ENCODE assay signal across 1 cellular context in the genomic region with DNA sequence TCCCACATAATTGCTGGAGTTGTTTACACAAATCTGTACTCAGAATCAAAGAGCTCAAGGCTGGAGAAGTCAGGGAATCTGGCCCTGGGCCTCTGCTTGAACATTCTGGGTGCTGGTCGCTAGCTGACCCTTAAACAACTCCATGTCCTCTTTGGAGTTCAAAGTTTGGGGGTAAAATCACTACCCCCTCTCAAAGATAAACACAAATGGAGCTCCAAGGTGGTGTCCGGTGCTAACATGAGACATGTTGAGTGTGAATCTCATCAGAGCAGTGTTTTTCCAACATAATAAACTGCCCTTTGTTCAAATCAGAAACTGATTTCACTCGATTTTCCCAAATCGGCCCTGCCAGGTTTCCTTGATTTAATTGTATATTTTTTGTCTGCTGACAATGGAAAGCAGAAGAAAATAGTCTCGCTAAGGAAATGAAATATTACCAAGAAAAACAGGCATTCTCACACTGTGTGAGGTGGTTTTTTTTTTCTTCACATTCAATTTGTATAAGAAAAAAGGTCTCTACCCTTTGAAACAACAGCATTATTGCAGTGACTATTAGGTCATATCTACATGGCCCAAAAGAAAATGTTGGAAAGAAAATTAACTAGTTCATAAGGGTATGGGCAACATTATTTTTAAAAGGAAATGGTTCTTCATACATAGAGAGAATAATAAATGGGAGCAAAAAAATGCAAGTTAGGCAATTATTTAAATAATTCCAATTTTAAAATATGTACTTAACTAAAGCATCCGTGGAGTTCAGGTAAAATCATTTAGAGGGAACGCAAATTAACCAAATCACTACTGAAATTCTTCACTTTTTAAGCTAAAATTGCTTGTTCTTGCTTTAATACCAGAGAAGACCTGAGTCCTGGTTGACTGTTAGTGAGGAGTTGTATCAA.
TF ChIP-seq lines count a peak whose summit lies in the region.

No MANE protein-coding gene starts in this region.

TF ChIP-seq in HepG2, 621 proteins besides CTCF, POLR2A, EP300 and RAD21 (continued from another document and continues in another):
- TF ChIP-seq, protein P1, sequence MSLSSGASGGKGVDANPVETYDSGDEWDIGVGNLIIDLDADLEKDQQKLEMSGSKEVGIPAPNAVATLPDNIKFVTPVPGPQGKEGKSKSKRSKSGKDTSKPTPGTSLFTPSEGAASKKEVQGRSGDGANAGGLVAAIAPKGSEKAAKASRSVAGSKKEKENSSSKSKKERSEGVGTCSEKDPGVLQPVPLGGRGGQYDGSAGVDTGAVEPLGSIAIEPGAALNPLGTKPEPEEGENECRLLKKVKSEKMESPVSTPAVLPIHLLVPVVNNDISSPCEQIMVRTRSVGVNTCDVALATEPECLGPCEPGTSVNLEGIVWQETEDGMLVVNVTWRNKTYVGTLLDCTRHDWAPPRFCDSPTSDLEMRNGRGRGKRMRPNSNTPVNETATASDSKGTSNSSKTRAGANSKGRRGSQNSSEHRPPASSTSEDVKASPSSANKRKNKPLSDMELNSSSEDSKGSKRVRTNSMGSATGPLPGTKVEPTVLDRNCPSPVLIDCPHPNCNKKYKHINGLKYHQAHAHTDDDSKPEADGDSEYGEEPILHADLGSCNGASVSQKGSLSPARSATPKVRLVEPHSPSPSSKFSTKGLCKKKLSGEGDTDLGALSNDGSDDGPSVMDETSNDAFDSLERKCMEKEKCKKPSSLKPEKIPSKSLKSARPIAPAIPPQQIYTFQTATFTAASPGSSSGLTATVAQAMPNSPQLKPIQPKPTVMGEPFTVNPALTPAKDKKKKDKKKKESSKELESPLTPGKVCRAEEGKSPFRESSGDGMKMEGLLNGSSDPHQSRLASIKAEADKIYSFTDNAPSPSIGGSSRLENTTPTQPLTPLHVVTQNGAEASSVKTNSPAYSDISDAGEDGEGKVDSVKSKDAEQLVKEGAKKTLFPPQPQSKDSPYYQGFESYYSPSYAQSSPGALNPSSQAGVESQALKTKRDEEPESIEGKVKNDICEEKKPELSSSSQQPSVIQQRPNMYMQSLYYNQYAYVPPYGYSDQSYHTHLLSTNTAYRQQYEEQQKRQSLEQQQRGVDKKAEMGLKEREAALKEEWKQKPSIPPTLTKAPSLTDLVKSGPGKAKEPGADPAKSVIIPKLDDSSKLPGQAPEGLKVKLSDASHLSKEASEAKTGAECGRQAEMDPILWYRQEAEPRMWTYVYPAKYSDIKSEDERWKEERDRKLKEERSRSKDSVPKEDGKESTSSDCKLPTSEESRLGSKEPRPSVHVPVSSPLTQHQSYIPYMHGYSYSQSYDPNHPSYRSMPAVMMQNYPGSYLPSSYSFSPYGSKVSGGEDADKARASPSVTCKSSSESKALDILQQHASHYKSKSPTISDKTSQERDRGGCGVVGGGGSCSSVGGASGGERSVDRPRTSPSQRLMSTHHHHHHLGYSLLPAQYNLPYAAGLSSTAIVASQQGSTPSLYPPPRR (CRISPR knock-in tag; IDR thresholded peaks at IDR 0.05; ENCODE audit: borderline replicate concordance), result peak; percentile 83; the same call in 1 of the 2 replicates
- peak; percentile 44; the same call in 1 of the 2 replicates for TF ChIP-seq ETV5 (CRISPR knock-in tag; IDR thresholded peaks at IDR 0.05; ENCODE audit: borderline replicate concordance)
- TF ChIP-seq, protein P2, sequence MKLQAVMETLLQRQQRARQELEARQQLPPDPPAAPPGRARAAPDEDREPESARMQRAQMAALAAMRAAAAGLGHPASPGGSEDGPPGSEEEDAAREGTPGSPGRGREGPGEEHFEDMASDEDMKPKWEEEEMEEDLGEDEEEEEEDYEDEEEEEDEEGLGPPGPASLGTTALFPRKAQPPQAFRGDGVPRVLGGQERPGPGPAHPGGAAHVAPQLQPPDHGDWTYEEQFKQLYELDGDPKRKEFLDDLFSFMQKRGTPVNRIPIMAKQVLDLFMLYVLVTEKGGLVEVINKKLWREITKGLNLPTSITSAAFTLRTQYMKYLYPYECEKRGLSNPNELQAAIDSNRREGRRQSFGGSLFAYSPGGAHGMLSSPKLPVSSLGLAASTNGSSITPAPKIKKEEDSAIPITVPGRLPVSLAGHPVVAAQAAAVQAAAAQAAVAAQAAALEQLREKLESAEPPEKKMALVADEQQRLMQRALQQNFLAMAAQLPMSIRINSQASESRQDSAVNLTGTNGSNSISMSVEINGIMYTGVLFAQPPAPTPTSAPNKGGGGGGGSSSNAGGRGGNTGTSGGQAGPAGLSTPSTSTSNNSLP (IDR thresholded peaks at IDR 0.05; ENCODE audit: low read depth, low read length), result peak; percentile 37; the same call in 1 of the 2 replicates
- TF ChIP-seq ZNF75D (CRISPR knock-in tag; IDR thresholded peaks at IDR 0.05; ENCODE audit: borderline replicate concordance), result no peak
- TF ChIP-seq SAP130 (CRISPR knock-in tag; IDR thresholded peaks at IDR 0.05; ENCODE audit: low read depth), result peak; percentile 46; the same call in 1 of the 2 replicates
- peak; percentile 85 for TF ChIP-seq ZNF644 (CRISPR knock-in tag; IDR thresholded peaks at IDR 0.05; ENCODE audit: low read depth)
- TF ChIP-seq, protein P3, sequence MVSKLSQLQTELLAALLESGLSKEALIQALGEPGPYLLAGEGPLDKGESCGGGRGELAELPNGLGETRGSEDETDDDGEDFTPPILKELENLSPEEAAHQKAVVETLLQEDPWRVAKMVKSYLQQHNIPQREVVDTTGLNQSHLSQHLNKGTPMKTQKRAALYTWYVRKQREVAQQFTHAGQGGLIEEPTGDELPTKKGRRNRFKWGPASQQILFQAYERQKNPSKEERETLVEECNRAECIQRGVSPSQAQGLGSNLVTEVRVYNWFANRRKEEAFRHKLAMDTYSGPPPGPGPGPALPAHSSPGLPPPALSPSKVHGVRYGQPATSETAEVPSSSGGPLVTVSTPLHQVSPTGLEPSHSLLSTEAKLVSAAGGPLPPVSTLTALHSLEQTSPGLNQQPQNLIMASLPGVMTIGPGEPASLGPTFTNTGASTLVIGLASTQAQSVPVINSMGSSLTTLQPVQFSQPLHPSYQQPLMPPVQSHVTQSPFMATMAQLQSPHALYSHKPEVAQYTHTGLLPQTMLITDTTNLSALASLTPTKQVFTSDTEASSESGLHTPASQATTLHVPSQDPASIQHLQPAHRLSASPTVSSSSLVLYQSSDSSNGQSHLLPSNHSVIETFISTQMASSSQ (IDR thresholded peaks at IDR 0.05; ENCODE audit: low read depth), result peak; percentile 48
- TF ChIP-seq, protein P3 (CRISPR knock-in tag; IDR thresholded peaks at IDR 0.05; ENCODE audit: borderline replicate concordance), result peak; percentile 62; the same call in 1 of the 2 replicates
- no peak for TF ChIP-seq CENPT (CRISPR knock-in tag; IDR thresholded peaks at IDR 0.05; ENCODE audit: low read depth)
- peak; percentile 55; the same call in 1 of the 2 replicates for TF ChIP-seq MBD4 (IDR thresholded peaks at IDR 0.05; ENCODE audit: borderline replicate concordance, low read length)
- peak; percentile 49; the same call in 1 of the 2 replicates for TF ChIP-seq ZSCAN9 (CRISPR knock-in tag; IDR thresholded peaks at IDR 0.05; ENCODE audit: borderline replicate concordance)
- TF ChIP-seq TMF1 (CRISPR knock-in tag; IDR thresholded peaks at IDR 0.05; ENCODE audit: low read depth), result no peak
- TF ChIP-seq PITX1 (CRISPR knock-in tag; IDR thresholded peaks at IDR 0.05), result peak; percentile 52; the same call in 1 of the 2 replicates
- TF ChIP-seq, protein P4, sequence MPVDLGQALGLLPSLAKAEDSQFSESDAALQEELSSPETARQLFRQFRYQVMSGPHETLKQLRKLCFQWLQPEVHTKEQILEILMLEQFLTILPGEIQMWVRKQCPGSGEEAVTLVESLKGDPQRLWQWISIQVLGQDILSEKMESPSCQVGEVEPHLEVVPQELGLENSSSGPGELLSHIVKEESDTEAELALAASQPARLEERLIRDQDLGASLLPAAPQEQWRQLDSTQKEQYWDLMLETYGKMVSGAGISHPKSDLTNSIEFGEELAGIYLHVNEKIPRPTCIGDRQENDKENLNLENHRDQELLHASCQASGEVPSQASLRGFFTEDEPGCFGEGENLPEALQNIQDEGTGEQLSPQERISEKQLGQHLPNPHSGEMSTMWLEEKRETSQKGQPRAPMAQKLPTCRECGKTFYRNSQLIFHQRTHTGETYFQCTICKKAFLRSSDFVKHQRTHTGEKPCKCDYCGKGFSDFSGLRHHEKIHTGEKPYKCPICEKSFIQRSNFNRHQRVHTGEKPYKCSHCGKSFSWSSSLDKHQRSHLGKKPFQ (CRISPR knock-in tag; IDR thresholded peaks at IDR 0.05; ENCODE audit: insufficient replicate concordance), result peak; percentile 94
- peak; percentile 75 for TF ChIP-seq PPARG (CRISPR knock-in tag; conservative IDR thresholded peaks at IDR 0.05)
- TF ChIP-seq, protein P5, sequence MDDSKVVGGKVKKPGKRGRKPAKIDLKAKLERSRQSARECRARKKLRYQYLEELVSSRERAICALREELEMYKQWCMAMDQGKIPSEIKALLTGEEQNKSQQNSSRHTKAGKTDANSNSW (CRISPR knock-in tag; IDR thresholded peaks at IDR 0.05; ENCODE audit: borderline replicate concordance), result no peak
- peak; percentile 37; the same call in 1 of the 2 replicates for TF ChIP-seq STAG1 (CRISPR knock-in tag; IDR thresholded peaks at IDR 0.05)
- peak; percentile 74 for TF ChIP-seq ASH2L (IDR thresholded peaks at IDR 0.05; ENCODE audit: insufficient read length, low read depth, low read length)
- TF ChIP-seq, protein P6, sequence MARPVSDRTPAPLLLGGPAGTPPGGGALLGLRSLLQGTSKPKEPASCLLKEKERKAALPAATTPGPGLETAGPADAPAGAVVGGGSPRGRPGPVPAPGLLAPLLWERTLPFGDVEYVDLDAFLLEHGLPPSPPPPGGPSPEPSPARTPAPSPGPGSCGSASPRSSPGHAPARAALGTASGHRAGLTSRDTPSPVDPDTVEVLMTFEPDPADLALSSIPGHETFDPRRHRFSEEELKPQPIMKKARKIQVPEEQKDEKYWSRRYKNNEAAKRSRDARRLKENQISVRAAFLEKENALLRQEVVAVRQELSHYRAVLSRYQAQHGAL (CRISPR knock-in tag; IDR thresholded peaks at IDR 0.05; ENCODE audit: not compliant biosample characterization), result no peak
- TF ChIP-seq RCOR2 (CRISPR knock-in tag; IDR thresholded peaks at IDR 0.05), result peak; percentile 85
- TF ChIP-seq MED1 (CRISPR knock-in tag; IDR thresholded peaks at IDR 0.05), result peak; percentile 72
- TF ChIP-seq, protein P7, sequence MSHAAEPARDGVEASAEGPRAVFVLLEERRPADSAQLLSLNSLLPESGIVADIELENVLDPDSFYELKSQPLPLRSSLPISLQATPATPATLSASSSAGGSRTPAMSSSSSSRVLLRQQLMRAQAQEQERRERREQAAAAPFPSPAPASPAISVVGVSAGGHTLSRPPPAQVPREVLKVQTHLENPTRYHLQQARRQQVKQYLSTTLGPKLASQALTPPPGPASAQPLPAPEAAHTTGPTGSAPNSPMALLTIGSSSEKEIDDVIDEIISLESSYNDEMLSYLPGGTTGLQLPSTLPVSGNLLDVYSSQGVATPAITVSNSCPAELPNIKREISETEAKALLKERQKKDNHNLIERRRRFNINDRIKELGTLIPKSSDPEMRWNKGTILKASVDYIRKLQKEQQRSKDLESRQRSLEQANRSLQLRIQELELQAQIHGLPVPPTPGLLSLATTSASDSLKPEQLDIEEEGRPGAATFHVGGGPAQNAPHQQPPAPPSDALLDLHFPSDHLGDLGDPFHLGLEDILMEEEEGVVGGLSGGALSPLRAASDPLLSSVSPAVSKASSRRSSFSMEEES (CRISPR knock-in tag; IDR thresholded peaks at IDR 0.05), result no peak
- peak; percentile 95 for TF ChIP-seq HMG20B (CRISPR knock-in tag; conservative IDR thresholded peaks at IDR 0.05)
- TF ChIP-seq, protein P8, sequence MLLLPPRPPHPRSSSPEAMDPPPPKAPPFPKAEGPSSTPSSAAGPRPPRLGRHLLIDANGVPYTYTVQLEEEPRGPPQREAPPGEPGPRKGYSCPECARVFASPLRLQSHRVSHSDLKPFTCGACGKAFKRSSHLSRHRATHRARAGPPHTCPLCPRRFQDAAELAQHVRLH (CRISPR knock-in tag; IDR thresholded peaks at IDR 0.05; ENCODE audit: borderline replicate concordance, low read depth), result peak; percentile 49; the same call in 1 of the 2 replicates
- TF ChIP-seq ZNF274 (CRISPR knock-in tag; IDR thresholded peaks at IDR 0.05), result no peak
- TF ChIP-seq, protein P9, sequence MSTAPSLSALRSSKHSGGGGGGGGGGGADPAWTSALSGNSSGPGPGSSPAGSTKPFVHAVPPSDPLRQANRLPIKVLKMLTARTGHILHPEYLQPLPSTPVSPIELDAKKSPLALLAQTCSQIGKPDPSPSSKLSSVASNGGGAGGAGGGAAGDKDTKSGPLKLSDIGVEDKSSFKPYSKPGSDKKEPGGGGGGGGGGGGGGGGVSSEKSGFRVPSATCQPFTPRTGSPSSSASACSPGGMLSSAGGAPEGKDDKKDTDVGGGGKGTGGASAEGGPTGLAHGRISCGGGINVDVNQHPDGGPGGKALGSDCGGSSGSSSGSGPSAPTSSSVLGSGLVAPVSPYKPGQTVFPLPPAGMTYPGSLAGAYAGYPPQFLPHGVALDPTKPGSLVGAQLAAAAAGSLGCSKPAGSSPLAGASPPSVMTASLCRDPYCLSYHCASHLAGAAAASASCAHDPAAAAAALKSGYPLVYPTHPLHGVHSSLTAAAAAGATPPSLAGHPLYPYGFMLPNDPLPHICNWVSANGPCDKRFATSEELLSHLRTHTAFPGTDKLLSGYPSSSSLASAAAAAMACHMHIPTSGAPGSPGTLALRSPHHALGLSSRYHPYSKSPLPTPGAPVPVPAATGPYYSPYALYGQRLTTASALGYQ (CRISPR knock-in tag; IDR thresholded peaks at IDR 0.05), result peak; percentile 82
- peak; percentile 89; the same call in 1 of the 2 replicates for TF ChIP-seq HMG20A (CRISPR knock-in tag; IDR thresholded peaks at IDR 0.05; ENCODE audit: borderline replicate concordance)
- TF ChIP-seq FOSL2 (CRISPR knock-in tag; IDR thresholded peaks at IDR 0.05), result peak; percentile 40; the same call in 1 of the 2 replicates
- no peak for TF ChIP-seq ZNF256 (CRISPR knock-in tag; conservative IDR thresholded peaks at IDR 0.05)
- TF ChIP-seq ZNF12 (CRISPR knock-in tag; IDR thresholded peaks at IDR 0.05), result peak; percentile 18; the same call in 1 of the 2 replicates
- TF ChIP-seq HNRNPUL1 (IDR thresholded peaks at IDR 0.05; ENCODE audit: low read depth, low read length), result no peak
- TF ChIP-seq NR2F2 (IDR thresholded peaks at IDR 0.05; ENCODE audit: borderline replicate concordance, low read depth), result peak; percentile 90
- TF ChIP-seq GATAD2A (CRISPR knock-in tag; IDR thresholded peaks at IDR 0.05), result peak; percentile 88
- peak; percentile 89 for TF ChIP-seq RARA (CRISPR knock-in tag; IDR thresholded peaks at IDR 0.05)
- no peak for TF ChIP-seq SRSF4 (IDR thresholded peaks at IDR 0.05; ENCODE audit: low read depth, low read length, poor library complexity, severe bottlenecking)
- no peak for TF ChIP-seq ZNF329 (CRISPR knock-in tag; IDR thresholded peaks at IDR 0.05; ENCODE audit: low read depth)
- no peak for TF ChIP-seq ZNF10 (CRISPR knock-in tag; IDR thresholded peaks at IDR 0.05; ENCODE audit: borderline replicate concordance, low read depth)
